In genomic region chr7:47582748-47583740, GRCh38 we compare ENCODE assay signal across 12 cellular contexts. TPM values are rescaled to one million over a fixed set of nuclear protein-coding genes. Genes with fewer than 3 reads are reported as not detected.
DNase-seq lines count a peak whose midpoint lies in the region; ATAC-seq and TF ChIP-seq lines count a peak whose summit lies in the region.
"Had no signal": no experiment of that assay in that cellular context is flagged by ENCODE, and none has a peak within 500 bp of the region (broad histone marks: within the 10 kb centered on the region; RNA-seq: fewer than 3 reads in every experiment).

No MANE protein-coding gene starts in this region.

- peaks cover 41% of the 10 kb centered on the region for H3K27me3 ChIP-seq in BLaER1
- peaks cover 13% of the 10 kb centered on the region for H3K27me3 ChIP-seq in OCI-LY3 (ENCODE audit: low read depth, low read length)
- H3K27me3 ChIP-seq in psoas muscle (ENCODE audit: insufficient read depth in 3 of 3, low read length in 2 of 3) = no peaks in the 10 kb centered on the region

- no peaks in the 10 kb centered on the region for H4K20me1 ChIP-seq in BLaER1
- H4K20me1 ChIP-seq in OCI-LY3 (ENCODE audit: insufficient read depth, low read length) = no peaks in the 10 kb centered on the region

- H3K4me1 ChIP-seq in BLaER1 = peaks cover 42% of the 10 kb centered on the region
- peaks cover 15% of the 10 kb centered on the region for H3K4me1 ChIP-seq in OCI-LY3 (ENCODE audit: low read length)
- peaks cover 11% of the 10 kb centered on the region for H3K4me1 ChIP-seq in psoas muscle

- H3K27me3 Mint-ChIP-seq in glutamatergic neuron (ENCODE audit: unreplicated experiment) = peaks cover 16% of the 10 kb centered on the region

- WGBS in psoas muscle, 3 donors = 39 to 54% (median 47%) methylated on average over 15 of the region's 15 CpGs

- no peak overlapping the region for H3K27ac Mint-ChIP-seq in glutamatergic neuron (ENCODE audit: unreplicated experiment)

- no peaks in the 10 kb centered on the region for H3K36me3 Mint-ChIP-seq in glutamatergic neuron (ENCODE audit: unreplicated experiment)

- H3K4me3 ChIP-seq in BLaER1 (no peak overlapping the region), OCI-LY3 (ENCODE audit: low read length) (peak overlapping the region; percentile 87), psoas muscle (peak overlapping the region; percentile 73)

- no peaks in the 10 kb centered on the region for H3K9me3 Mint-ChIP-seq in glutamatergic neuron (ENCODE audit: unreplicated experiment)

- no peaks in the 10 kb centered on the region; the same call in 1 of the 2 replicates for H3K9me3 ChIP-seq in BLaER1
- H3K9me3 ChIP-seq in OCI-LY3 (ENCODE audit: insufficient read depth, low read length) = no peaks in the 10 kb centered on the region
- no peaks in the 10 kb centered on the region for H3K9me3 ChIP-seq in psoas muscle

- H3K36me3 ChIP-seq in BLaER1 (no peaks in the 10 kb centered on the region), OCI-LY3 (replicated peaks; ENCODE audit: low read depth, low read length) (no peaks in the 10 kb centered on the region), psoas muscle (ENCODE audit: insufficient read depth in 1 of 2, low read depth in 1 of 2) (no peaks in the 10 kb centered on the region)

- no peak for TF ChIP-seq CTCF in OCI-LY3 (IDR thresholded peaks at IDR 0.05; ENCODE audit: low read depth, low read length)
- no peak for TF ChIP-seq CTCF in glutamatergic neuron (IDR thresholded peaks at IDR 0.05; ENCODE audit: partially characterized antibody, unreplicated experiment)
- TF ChIP-seq CTCF in psoas muscle (IDR thresholded peaks at IDR 0.05) = no peak

- no peak overlapping the region for H2AFZ ChIP-seq in OCI-LY3 (ENCODE audit: low read depth, low read length)

- peak overlapping the region; percentile 19 for H3K4me3 Mint-ChIP-seq in glutamatergic neuron (ENCODE audit: unreplicated experiment)

- H3K27ac ChIP-seq in BLaER1 = no peak overlapping the region
- H3K27ac ChIP-seq in OCI-LY3 (ENCODE audit: low read length) = no peak overlapping the region
- H3K27ac ChIP-seq in psoas muscle = peak overlapping the region; percentile 2

- H3K9ac ChIP-seq in BLaER1 (no peak overlapping the region), OCI-LY3 (ENCODE audit: low read length) (no peak overlapping the region)

- intact Hi-C loops in psoas muscle (cut with DNase I) = loop anchor here (5.0 to 10.0 kb wide), 3 partner anchors 96 to 232 kb away; no protein-coding TSS in a partner anchor

- H3K79me2 ChIP-seq in OCI-LY3 (ENCODE audit: low read length) = no peaks in the 10 kb centered on the region

- ATAC-seq in psoas muscle (peak in 3 of 4 donors; percentile 36 to 49 (median 44)), HG02870 (IDR thresholded peaks at IDR 0.05; ENCODE audit: unreplicated experiment) (no peak)

- H3K4me1 Mint-ChIP-seq in glutamatergic neuron (ENCODE audit: low read depth, unreplicated experiment) = peaks cover 8% of the 10 kb centered on the region

- H3K4me2 ChIP-seq in BLaER1 (0 out of 2 replicates have a peak overlapping the region, but pooled peaks have one; percentile 100), OCI-LY3 (ENCODE audit: low read length) (peak overlapping the region; percentile 96)

- DNase-seq in glutamatergic neuron (no peak), psoas muscle (peak in 1 of 2 donors; percentile 39), T-helper 1 cell (no peak), NCI-H146 treated with DMSO at 0.1 percent for 48 hours (lab: John Stamatoyannopoulos, UW; ENCODE audit: unreplicated experiment) (no peak)
- no peak for DNase-seq in stimulated activated CD4-positive, alpha-beta T cell treated with anti-CD3 and anti-CD28 coated beads, Interleukin-2, amount 100 ng/mL, for 24 hours
- DNase-seq: AML-193; caudate nucleus; NCI-H1436; stimulated activated CD4-positive, alpha-beta T cell treated with anti-CD3 and anti-CD28 coated beads, Interleukin-1b, Interleukin-23, amount 100 ng/mL, for 48 hours had no signal

RNA-seq across cellular contexts. Expression of gene TNS3, which starts 1.1 kb away (rescaled TPM):
- total RNA-seq in glutamatergic neuron (ENCODE audit: unreplicated experiment) = 3.8 TPM
- total RNA-seq in psoas muscle = 10 to 100 TPM; 35.0 to 75.3 (median 45.6) TPM
- polyA plus RNA-seq in psoas muscle = 10 to 100 TPM; 11.5 to 20.2 (median 12.5) TPM
